ENCODE assay signal across 10 cellular contexts in genomic region chr2:174051741-174052638, GRCh38.
A peak's percentile ranks its signal among the peaks of the same experiment; 100 is the strongest.
DNase-seq lines count a peak whose midpoint lies in the region; ATAC-seq, FAIRE-seq and TF ChIP-seq lines count a peak whose summit lies in the region.
"Had no signal": no experiment of that assay in that cellular context is flagged by ENCODE, and none has a peak within 500 bp of the region (broad histone marks: within the 10 kb centered on the region; RNA-seq: fewer than 3 reads in every experiment).

No MANE protein-coding gene starts in this region.

- no peak overlapping the region for H3K4me2 ChIP-seq in osteoblast (ENCODE audit: insufficient read depth, low read length)

- no peak overlapping the region for H3K4me3 Mint-ChIP-seq in activated CD4-positive, alpha-beta T cell treated with anti-CD3 and anti-CD28 coated beads for 36 hours
- H3K4me3 Mint-ChIP-seq: central memory CD8-positive, alpha-beta T cell had no signal

- no peaks in the 10 kb centered on the region for H3K9me3 ChIP-seq in SJSA1 (replicated peaks)
- H3K9me3 ChIP-seq in osteoblast (ENCODE audit: low read depth, low read length): no peaks in the 10 kb centered on the region
- H3K9me3 ChIP-seq: neutrophil had no signal

- no peaks in the 10 kb centered on the region for H3K36me3 Mint-ChIP-seq in activated CD4-positive, alpha-beta T cell treated with anti-CD3 and anti-CD28 coated beads for 36 hours (ENCODE audit: low read depth)

- DNase-seq in H54 (ENCODE audit: insufficient read length, low spot score) (peak; percentile 62), SJSA1 (ENCODE audit: low read depth in 1 of 2, low spot score in 2 of 2) (peak; percentile 90 to 94), fibroblast of the aortic adventitia (ENCODE audit: low read depth) (peak; percentile 84), osteoblast (ENCODE audit: insufficient read length, low spot score, missing footprints) (peak; percentile 94), globus pallidus (ENCODE audit: low spot score) (no peak), pons (ENCODE audit: low spot score) (no peak)
- no peak for DNase-seq in activated CD4-positive, alpha-beta T cell treated with anti-CD3 and anti-CD28 coated beads for 36 hours

- ATAC-seq in activated CD4-positive, alpha-beta T cell treated with anti-CD3 and anti-CD28 coated beads for 36 hours: no peak
- no peak for ATAC-seq in GM21528 (IDR thresholded peaks at IDR 0.05; ENCODE audit: low FRiP score, unreplicated experiment)

- no peak overlapping the region for H2AFZ ChIP-seq in osteoblast (ENCODE audit: low read length)

- H3K4me3 ChIP-seq in SJSA1: 0 out of 2 replicates have a peak overlapping the region, but pooled peaks have one; percentile 0
- no peak overlapping the region for H3K4me3 ChIP-seq in fibroblast of the aortic adventitia (ENCODE audit: low read depth, low read length)
- no peak overlapping the region for H3K4me3 ChIP-seq in osteoblast (ENCODE audit: insufficient read depth, low read length)

- no peaks in the 10 kb centered on the region for H3K79me2 ChIP-seq in osteoblast (ENCODE audit: insufficient read depth, low read length)

- CTCF ChIA-PET in activated CD4-positive, alpha-beta T cell treated with anti-CD3 and anti-CD28 coated beads for 36 hours (lab: Charles Lee): interaction anchor here (0.5 kb wide), 1 partner anchor 289 kb away, joined by 3 read pairs; no protein-coding TSS in a partner anchor

- H3K27ac ChIP-seq in SJSA1: peak overlapping the region; percentile 87
- H3K27ac ChIP-seq in osteoblast (ENCODE audit: low read depth, low read length): no peak overlapping the region
- H3K27ac ChIP-seq: neutrophil had no signal

- TF ChIP-seq CTCF in fibroblast of the aortic adventitia (IDR thresholded peaks at IDR 0.05; ENCODE audit: insufficient read depth, low read length): peak; percentile 3
- no peak for TF ChIP-seq CTCF in osteoblast (IDR thresholded peaks at IDR 0.05; ENCODE audit: extremely low read depth, low read depth, low read length)

- H3K36me3 ChIP-seq in SJSA1: no peaks in the 10 kb centered on the region
- H3K36me3 ChIP-seq in osteoblast (ENCODE audit: insufficient read depth, low read length): no peaks in the 10 kb centered on the region
- H3K36me3 ChIP-seq: neutrophil had no signal

- no peaks in the 10 kb centered on the region for H4K20me1 ChIP-seq in osteoblast (ENCODE audit: insufficient read depth, low read length)

- intact Hi-C loops in activated CD4-positive, alpha-beta T cell treated with anti-CD3 and anti-CD28 coated beads for 36 hours (cut with DNase I, micrococcal nuclease): no loop called here

- H3K27me3 Mint-ChIP-seq in activated CD4-positive, alpha-beta T cell treated with anti-CD3 and anti-CD28 coated beads for 36 hours: peaks cover 2% of the 10 kb centered on the region

- peaks cover 2% of the 10 kb centered on the region for H3K9me3 Mint-ChIP-seq in activated CD4-positive, alpha-beta T cell treated with anti-CD3 and anti-CD28 coated beads for 36 hours (ENCODE audit: low read depth)
- H3K9me3 Mint-ChIP-seq: central memory CD8-positive, alpha-beta T cell had no signal

- H3K27ac Mint-ChIP-seq in activated CD4-positive, alpha-beta T cell treated with anti-CD3 and anti-CD28 coated beads for 36 hours: no peak overlapping the region

- TF ChIP-seq POLR2A in H54 (IDR thresholded peaks at IDR 0.05; ENCODE audit: low read depth, low read length): no peak

- H3K27me3 ChIP-seq in SJSA1 (replicated peaks) (no peaks in the 10 kb centered on the region), osteoblast (ENCODE audit: insufficient read depth, low read length) (peaks cover 8% of the 10 kb centered on the region)

- FAIRE-seq in H54 (lab: Jason Lieb, UNC): peak; percentile 38

- POLR2A ChIA-PET in activated CD4-positive, alpha-beta T cell treated with anti-CD3 and anti-CD28 coated beads for 36 hours (lab: Charles Lee): no interaction called here

- H3K4me1 ChIP-seq in SJSA1 (replicated peaks): peaks cover 49% of the 10 kb centered on the region
- H3K4me1 ChIP-seq in osteoblast (ENCODE audit: insufficient read depth, low read length): no peaks in the 10 kb centered on the region

- H3K4me1 Mint-ChIP-seq in activated CD4-positive, alpha-beta T cell treated with anti-CD3 and anti-CD28 coated beads for 36 hours: no peaks in the 10 kb centered on the region
- H3K4me1 Mint-ChIP-seq: central memory CD8-positive, alpha-beta T cell had no signal

Comparison
In these comparisons a context has a peak if more than half of its experiments do, and no peak if none do; other contexts are left out.
1. DNase-seq: peak in H54 (single experiment), SJSA1 (2 of 2), fibroblast of the aortic adventitia (single experiment) and osteoblast (single experiment); none in activated CD4-positive, alpha-beta T cell treated with anti-CD3 and anti-CD28 coated beads for 36 hours (single experiment), globus pallidus (single experiment) and pons (single experiment).